Comparison of ENCODE assay signal across 14 cellular contexts in genomic region chr7:66747385-66748126, GRCh38. TPM values are rescaled to one million over a fixed set of nuclear protein-coding genes. Genes with fewer than 3 reads are reported as not detected.
DNase-seq lines count a peak whose midpoint lies in the region; ATAC-seq, FAIRE-seq and TF ChIP-seq lines count a peak whose summit lies in the region.
"Had no signal": no experiment of that assay in that cellular context is flagged by ENCODE, and none has a peak within 500 bp of the region (broad histone marks: within the 10 kb centered on the region; RNA-seq: fewer than 3 reads in every experiment).

No MANE protein-coding gene starts in this region.

- H4K8ac ChIP-seq in mesenchymal stem cell (ENCODE audit: low read length): no peak overlapping the region

- H3K18ac ChIP-seq in mesenchymal stem cell (ENCODE audit: low read depth in 1 of 2, low read length in 2 of 2): no peak overlapping the region

- no peak overlapping the region for H2BK12ac ChIP-seq in mesenchymal stem cell (ENCODE audit: low read length in 2 of 2)

- DNase-seq in left ventricle myocardium superior: no peak
- DNase-seq in right atrium auricular region (ENCODE audit: low spot score): no peak
- peak; percentile 53 for DNase-seq in astrocyte (ENCODE audit: low read depth)
- no peak for DNase-seq in mesenchymal stem cell
- no peak for DNase-seq in activated gamma-delta T cell treated with Interleukin-2 at 50 U/mL for 16 hours
- DNase-seq in sciatic nerve (ENCODE audit: low spot score): no peak
- no peak for DNase-seq in NCI-H2171 (lab: John Stamatoyannopoulos, UW)
- DNase-seq in NCI-H1436 treated with DMSO at 0.1 percent for 48 hours (lab: John Stamatoyannopoulos, UW): no peak
- DNase-seq: activated CD4-positive, CD25-positive, alpha-beta regulatory T cell treated with anti-CD3 and anti-CD28 coated beads, Interleukin-2, amount 50 U/mL, for 72 hours; activated naive CD4-positive, alpha-beta T cell treated with anti-CD3 and anti-CD28 coated beads for 36 hours; head of caudate nucleus; RPMI8226 had no signal

- H3K79me1 ChIP-seq in mesenchymal stem cell (replicated peaks; ENCODE audit: low read length, poor library complexity, severe bottlenecking): peaks cover 2% of the 10 kb centered on the region

- ATAC-seq in left ventricle myocardium superior (peak; percentile 16), sciatic nerve (no peak)

- no peaks in the 10 kb centered on the region for H3K27me3 Mint-ChIP-seq in astrocyte (ENCODE audit: low read depth, unreplicated experiment)

- H4K91ac ChIP-seq in mesenchymal stem cell (ENCODE audit: low read length): no peak overlapping the region

- H2AFZ ChIP-seq in astrocyte (ENCODE audit: low read depth, low read length) (no peak overlapping the region), mesenchymal stem cell (ENCODE audit: low read depth, low read length) (no peak overlapping the region)

- H4K20me1 ChIP-seq in astrocyte (ENCODE audit: insufficient read depth, low read length): peaks cover 81% of the 10 kb centered on the region

- no peak overlapping the region for H2BK15ac ChIP-seq in mesenchymal stem cell (ENCODE audit: low read depth, poor library complexity, severe bottlenecking)

- WGBS in mesenchymal stem cell: 96% methylated on average over 3 of the region's 5 CpGs

- H3K4me1 ChIP-seq in right atrium auricular region: peaks cover 0 to 18% of the 10 kb centered on the region in 2 donors
- peaks cover 8% of the 10 kb centered on the region for H3K4me1 ChIP-seq in astrocyte (ENCODE audit: insufficient read depth, low read length)
- H3K4me1 ChIP-seq in mesenchymal stem cell (ENCODE audit: control insufficient read depth, insufficient read depth, low read depth, low read length): peaks cover 1% of the 10 kb centered on the region

- H3K23ac ChIP-seq in mesenchymal stem cell (ENCODE audit: low read length in 2 of 2): no peak overlapping the region

- H3K4me3 Mint-ChIP-seq in astrocyte (ENCODE audit: unreplicated experiment): no peak overlapping the region
- H3K4me3 Mint-ChIP-seq: activated naive CD4-positive, alpha-beta T cell treated with anti-CD3 and anti-CD28 coated beads for 36 hours; T-helper 1 cell treated with Interleukin-12 subunit alpha and Interleukin-12 subunit beta and Interleukin-4 antibody, amounts not matched to agents 30 μg/mL and 1 μg/mL, for 36 hours had no signal

- H3K4me2 ChIP-seq in astrocyte (ENCODE audit: low read length): peak overlapping the region; percentile 12
- no peak overlapping the region for H3K4me2 ChIP-seq in mesenchymal stem cell (ENCODE audit: low read length, poor library complexity, severe bottlenecking)

- H3K9ac ChIP-seq in astrocyte (ENCODE audit: low read length): no peak overlapping the region
- H3K9ac ChIP-seq in mesenchymal stem cell (ENCODE audit: low read length): peak overlapping the region; percentile 43

- TF ChIP-seq CTCF in right atrium auricular region (IDR thresholded peaks at IDR 0.05) (no peak), astrocyte (IDR thresholded peaks at IDR 0.05; ENCODE audit: insufficient read depth, low read depth, low read length) (no peak)

- H3K36me3 ChIP-seq in right atrium auricular region (no peaks in the 10 kb centered on the region), astrocyte (ENCODE audit: insufficient read depth, low read length) (no peaks in the 10 kb centered on the region), mesenchymal stem cell (ENCODE audit: control insufficient read depth in 1 of 2, insufficient read depth in 2 of 2, low read depth in 1 of 2, low read length in 2 of 2) (peaks cover 0 to 49% of the 10 kb centered on the region in 2 experiments)

- H3K4me3 ChIP-seq in right atrium auricular region (no peak overlapping the region), astrocyte (ENCODE audit: insufficient read depth, low read depth, low read length) (no peak overlapping the region), mesenchymal stem cell (ENCODE audit: insufficient read depth in 1 of 2, low read depth in 1 of 2, low read length in 2 of 2) (peak overlapping the region in 1 of 2 experiments; percentile 30)

- H2AK5ac ChIP-seq in mesenchymal stem cell (ENCODE audit: low read length, severe bottlenecking): no peak overlapping the region

- H3K9me3 Mint-ChIP-seq in astrocyte (ENCODE audit: unreplicated experiment): no peaks in the 10 kb centered on the region
- H3K9me3 Mint-ChIP-seq: activated naive CD4-positive, alpha-beta T cell treated with anti-CD3 and anti-CD28 coated beads for 36 hours; T-helper 1 cell treated with Interleukin-12 subunit alpha and Interleukin-12 subunit beta and Interleukin-4 antibody, amounts not matched to agents 30 μg/mL and 1 μg/mL, for 36 hours had no signal

- peaks cover 97% of the 10 kb centered on the region for H3K79me2 ChIP-seq in astrocyte (ENCODE audit: insufficient read depth, low read length)

- H3K4me1 Mint-ChIP-seq in astrocyte (ENCODE audit: low read depth, unreplicated experiment): peaks cover 25% of the 10 kb centered on the region

- intact Hi-C loops in left ventricle myocardium superior (cut with micrococcal nuclease) (no loop called here), sciatic nerve (cut with DNase I) (no loop called here)

- H2BK5ac ChIP-seq in mesenchymal stem cell (ENCODE audit: low read depth, low read length, poor library complexity, severe bottlenecking): no peak overlapping the region

- H3K14ac ChIP-seq in mesenchymal stem cell (ENCODE audit: low read length in 2 of 2): no peak overlapping the region

- H2BK120ac ChIP-seq in mesenchymal stem cell (ENCODE audit: low read depth, low read length): no peak overlapping the region

- H3K27ac ChIP-seq in right atrium auricular region (no peak overlapping the region), astrocyte (ENCODE audit: low read depth, low read length) (no peak overlapping the region), mesenchymal stem cell (ENCODE audit: low read length, poor library complexity, severe bottlenecking) (no peak overlapping the region)

- FAIRE-seq in astrocyte (lab: Jason Lieb, UNC): no peak
- FAIRE-seq: endometrium had no signal

- H3K36me3 Mint-ChIP-seq in astrocyte (ENCODE audit: low read depth, unreplicated experiment): peaks cover 6% of the 10 kb centered on the region

- H3K27me3 ChIP-seq in right atrium auricular region: no peaks in the 10 kb centered on the region
- no peaks in the 10 kb centered on the region for H3K27me3 ChIP-seq in astrocyte (ENCODE audit: insufficient read depth, low read length)
- H3K27me3 ChIP-seq in mesenchymal stem cell (ENCODE audit: control insufficient read depth in 1 of 2, insufficient read depth in 1 of 2, low read length in 2 of 2): no peaks in the 10 kb centered on the region

- no peak overlapping the region for H3K4ac ChIP-seq in mesenchymal stem cell (ENCODE audit: low read depth in 1 of 2, low read length in 2 of 2)

- H3K9me3 ChIP-seq in right atrium auricular region: no peaks in the 10 kb centered on the region
- no peaks in the 10 kb centered on the region for H3K9me3 ChIP-seq in astrocyte (ENCODE audit: insufficient read depth, low read depth, low read length)
- H3K9me3 ChIP-seq in mesenchymal stem cell (ENCODE audit: control insufficient read depth, low read length): no peaks in the 10 kb centered on the region

- no peak overlapping the region for H3K27ac Mint-ChIP-seq in astrocyte (ENCODE audit: unreplicated experiment)
- H3K27ac Mint-ChIP-seq: activated naive CD4-positive, alpha-beta T cell treated with anti-CD3 and anti-CD28 coated beads for 36 hours; T-helper 1 cell treated with Interleukin-12 subunit alpha and Interleukin-12 subunit beta and Interleukin-4 antibody, amounts not matched to agents 30 μg/mL and 1 μg/mL, for 36 hours had no signal

RNA-seq across cellular contexts. Expression of gene RABGEF1, which starts 7.0 kb away (rescaled TPM):
- total RNA-seq in left ventricle myocardium superior (17.6 TPM), right atrium auricular region (10 to 100 TPM; 16.3 to 25.5 TPM), astrocyte (31.4 and 33.2 TPM in 2 replicates), sciatic nerve (38.6 TPM)
- 15.6 TPM for polyA plus RNA-seq in mesenchymal stem cell (2013, experiment 1 of 2)
- 16.4 TPM for polyA plus RNA-seq in mesenchymal stem cell (2013, experiment 2 of 2)
